ENCODE assay signal across 11 cellular contexts in the genomic region with DNA sequence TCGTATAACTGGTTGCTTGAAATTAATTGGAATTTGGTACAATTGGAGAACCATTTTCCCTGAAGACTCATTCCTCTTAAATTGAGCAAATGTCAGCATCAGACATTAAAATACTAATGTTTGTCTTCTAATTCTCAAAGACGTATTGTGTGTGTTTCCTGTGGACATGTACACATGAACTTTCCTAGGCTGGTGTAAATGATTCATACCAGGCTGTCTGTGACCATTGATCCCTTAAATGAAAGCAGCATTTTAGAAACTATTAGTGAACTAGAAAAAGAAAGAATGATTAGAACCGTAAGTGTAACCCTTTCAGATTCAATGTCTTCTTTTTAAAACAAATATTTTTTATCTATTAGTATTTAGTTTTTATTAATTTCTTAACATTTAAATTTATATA.
DNase-seq lines count a peak whose midpoint lies in the region; ATAC-seq lines count a peak whose summit lies in the region.
"Had no signal": no experiment of that assay in that cellular context is flagged by ENCODE, and none has a peak within 500 bp of the region (broad histone marks: within the 10 kb centered on the region; RNA-seq: fewer than 3 reads in every experiment).

No MANE protein-coding gene starts in this region.

- no peak overlapping the region for H3K4me3 Mint-ChIP-seq in activated CD8-positive, alpha-beta T cell treated with anti-CD3 and anti-CD28 coated beads, Interleukin-2, amount 10 ng/mL, durations not matched to agents 7 days and 5 days
- no peak overlapping the region for H3K4me3 Mint-ChIP-seq in activated CD4-positive, alpha-beta T cell treated with anti-CD3 and anti-CD28 coated beads, Interleukin-2, amount 10 ng/mL, durations not matched to agents 24 days and 14 days
- H3K4me3 Mint-ChIP-seq: activated T-cell treated with anti-CD3 and anti-CD28 coated beads, Interleukin-2, amount 50 U/mL, for 4 hours had no signal

- intact Hi-C loops in activated CD4-positive, alpha-beta T cell treated with anti-CD3 and anti-CD28 coated beads, Interleukin-2, amount 10 ng/mL, durations not matched to agents 24 days and 14 days (cut with micrococcal nuclease), result no loop called here

- no peak overlapping the region for H3K27ac Mint-ChIP-seq in activated CD8-positive, alpha-beta T cell treated with anti-CD3 and anti-CD28 coated beads, Interleukin-2, amount 10 ng/mL, durations not matched to agents 7 days and 5 days
- H3K27ac Mint-ChIP-seq in activated CD4-positive, alpha-beta T cell treated with anti-CD3 and anti-CD28 coated beads, Interleukin-2, amount 10 ng/mL, durations not matched to agents 24 days and 14 days, result no peak overlapping the region

- POLR2A ChIA-PET in activated CD8-positive, alpha-beta T cell treated with anti-CD3 and anti-CD28 coated beads, Interleukin-2, amount 10 ng/mL, durations not matched to agents 7 days and 5 days (lab: Charles Lee), result interaction anchor here (0.6 kb wide), 1 partner anchor 11 kb away, joined by 3 read pairs; no protein-coding TSS in a partner anchor

- peaks cover 28% of the 10 kb centered on the region for H3K4me1 Mint-ChIP-seq in activated CD8-positive, alpha-beta T cell treated with anti-CD3 and anti-CD28 coated beads, Interleukin-2, amount 10 ng/mL, durations not matched to agents 7 days and 5 days (ENCODE audit: low read depth)
- H3K4me1 Mint-ChIP-seq in activated CD4-positive, alpha-beta T cell treated with anti-CD3 and anti-CD28 coated beads, Interleukin-2, amount 10 ng/mL, durations not matched to agents 24 days and 14 days, result peaks cover 23% of the 10 kb centered on the region

- H3K9me3 Mint-ChIP-seq in activated CD8-positive, alpha-beta T cell treated with anti-CD3 and anti-CD28 coated beads, Interleukin-2, amount 10 ng/mL, durations not matched to agents 7 days and 5 days (ENCODE audit: insufficient read depth), result no peaks in the 10 kb centered on the region
- H3K9me3 Mint-ChIP-seq in activated CD4-positive, alpha-beta T cell treated with anti-CD3 and anti-CD28 coated beads, Interleukin-2, amount 10 ng/mL, durations not matched to agents 24 days and 14 days, result peaks cover 6% of the 10 kb centered on the region
- H3K9me3 Mint-ChIP-seq: activated T-cell treated with anti-CD3 and anti-CD28 coated beads, Interleukin-2, amount 50 U/mL, for 4 hours had no signal

- DNase-seq in COLO829 (ENCODE audit: low spot score), result peak; percentile 50
- no peak for DNase-seq in putamen (ENCODE audit: low spot score)
- no peak for DNase-seq in activated CD8-positive, alpha-beta T cell treated with anti-CD3 and anti-CD28 coated beads, Interleukin-2, amount 10 ng/mL, durations not matched to agents 7 days and 5 days
- no peak for DNase-seq in SHP77 treated with DMSO at 0.1 percent for 48 hours (lab: John Stamatoyannopoulos, UW)
- DNase-seq in activated CD4-positive, alpha-beta T cell treated with anti-CD3 and anti-CD28 coated beads, Interleukin-2, amount 10 ng/mL, durations not matched to agents 24 days and 14 days, result no peak
- DNase-seq: activated T-cell treated with anti-CD3 and anti-CD28 coated beads, Interleukin-2, amount 50 U/mL, for 4 hours; ovary; uterus had no signal

- ATAC-seq in GM19023 (IDR thresholded peaks at IDR 0.05; ENCODE audit: unreplicated experiment), result peak; percentile 34
- ATAC-seq in HG02642 (IDR thresholded peaks at IDR 0.05; ENCODE audit: poor library complexity, unreplicated experiment), result peak; percentile 38
- ATAC-seq in HG03457 (IDR thresholded peaks at IDR 0.05; ENCODE audit: unreplicated experiment), result peak; percentile 41
- no peak for ATAC-seq in activated CD8-positive, alpha-beta T cell treated with anti-CD3 and anti-CD28 coated beads, Interleukin-2, amount 10 ng/mL, durations not matched to agents 7 days and 5 days
- ATAC-seq: activated T-cell treated with anti-CD3 and anti-CD28 coated beads, Interleukin-2, amount 50 U/mL, for 4 hours had no signal

- CTCF ChIA-PET in activated CD8-positive, alpha-beta T cell treated with anti-CD3 and anti-CD28 coated beads, Interleukin-2, amount 10 ng/mL, durations not matched to agents 7 days and 5 days (lab: Charles Lee), result no interaction called here

- H3K27me3 Mint-ChIP-seq in activated CD8-positive, alpha-beta T cell treated with anti-CD3 and anti-CD28 coated beads, Interleukin-2, amount 10 ng/mL, durations not matched to agents 7 days and 5 days (ENCODE audit: low read depth), result no peaks in the 10 kb centered on the region
- H3K27me3 Mint-ChIP-seq in activated CD4-positive, alpha-beta T cell treated with anti-CD3 and anti-CD28 coated beads, Interleukin-2, amount 10 ng/mL, durations not matched to agents 24 days and 14 days, result no peaks in the 10 kb centered on the region

- H3K36me3 Mint-ChIP-seq in activated CD8-positive, alpha-beta T cell treated with anti-CD3 and anti-CD28 coated beads, Interleukin-2, amount 10 ng/mL, durations not matched to agents 7 days and 5 days (ENCODE audit: low read depth), result peaks cover 3% of the 10 kb centered on the region
- peaks cover 2% of the 10 kb centered on the region for H3K36me3 Mint-ChIP-seq in activated CD4-positive, alpha-beta T cell treated with anti-CD3 and anti-CD28 coated beads, Interleukin-2, amount 10 ng/mL, durations not matched to agents 24 days and 14 days (ENCODE audit: low read depth)
